1 cellular context compared by ENCODE assay signal in genomic region chr5:74327339-74327685, GRCh38.
TF ChIP-seq lines count a peak whose summit lies in the region.

No MANE protein-coding gene starts in this region.

TF ChIP-seq in HCT116, 20 proteins besides CTCF, POLR2A, EP300 and RAD21 (continued from another document):
- TF ChIP-seq POLR2AphosphoS5 (IDR thresholded peaks at IDR 0.05; ENCODE audit: low read depth, low read length) (no peak), JUND (IDR thresholded peaks at IDR 0.05) (no peak), ATF3 (IDR thresholded peaks at IDR 0.05) (no peak), FOSL1 (IDR thresholded peaks at IDR 0.05; ENCODE audit: low read depth) (no peak), REST (IDR thresholded peaks at IDR 0.05; ENCODE audit: low read depth) (no peak), YY1 (IDR thresholded peaks at IDR 0.05; ENCODE audit: extremely low read depth, insufficient replicate concordance, low read depth, low read length) (no peak), SRF (IDR thresholded peaks at IDR 0.05; ENCODE audit: low read depth) (no peak), EZH2phosphoT487 (IDR thresholded peaks at IDR 0.05; ENCODE audit: borderline replicate concordance) (no peak), SIN3A (IDR thresholded peaks at IDR 0.05; ENCODE audit: low read depth) (no peak), SP1 (IDR thresholded peaks at IDR 0.05; ENCODE audit: low read depth) (no peak)
